ENCODE assay signal across 8 cellular contexts in genomic region chr14:36949371-36949770, GRCh38.
"Had no signal": no experiment of that assay in that cellular context is flagged by ENCODE, and none has a peak within 500 bp of the region (broad histone marks: within the 10 kb centered on the region; RNA-seq: fewer than 3 reads in every experiment).

No MANE protein-coding gene starts in this region.

- H3K36me3 Mint-ChIP-seq: IgD-negative memory B cell had no signal

- H3K36me3 ChIP-seq: HAP-1 had no signal

- H3K27me3 Mint-ChIP-seq: IgD-negative memory B cell had no signal

- H3K4me3 ChIP-seq: GM23248, HAP-1 had no signal

- ATAC-seq: HCT116, HepG2 had no signal

- H3K4me3 Mint-ChIP-seq: HFFc6, IgD-negative memory B cell had no signal

- DNase-seq: GM23248, GOT3, H7, HFFc6 had no signal

- H3K9me3 ChIP-seq: HAP-1 had no signal

- H3K27ac Mint-ChIP-seq: HFFc6, IgD-negative memory B cell had no signal

- H3K4me1 Mint-ChIP-seq: IgD-negative memory B cell had no signal

- H3K4me1 ChIP-seq: HAP-1 had no signal

- H3K9me3 Mint-ChIP-seq: HFFc6 had no signal
